Comparison of ENCODE assay signal across 24 cellular contexts in the genomic region with DNA sequence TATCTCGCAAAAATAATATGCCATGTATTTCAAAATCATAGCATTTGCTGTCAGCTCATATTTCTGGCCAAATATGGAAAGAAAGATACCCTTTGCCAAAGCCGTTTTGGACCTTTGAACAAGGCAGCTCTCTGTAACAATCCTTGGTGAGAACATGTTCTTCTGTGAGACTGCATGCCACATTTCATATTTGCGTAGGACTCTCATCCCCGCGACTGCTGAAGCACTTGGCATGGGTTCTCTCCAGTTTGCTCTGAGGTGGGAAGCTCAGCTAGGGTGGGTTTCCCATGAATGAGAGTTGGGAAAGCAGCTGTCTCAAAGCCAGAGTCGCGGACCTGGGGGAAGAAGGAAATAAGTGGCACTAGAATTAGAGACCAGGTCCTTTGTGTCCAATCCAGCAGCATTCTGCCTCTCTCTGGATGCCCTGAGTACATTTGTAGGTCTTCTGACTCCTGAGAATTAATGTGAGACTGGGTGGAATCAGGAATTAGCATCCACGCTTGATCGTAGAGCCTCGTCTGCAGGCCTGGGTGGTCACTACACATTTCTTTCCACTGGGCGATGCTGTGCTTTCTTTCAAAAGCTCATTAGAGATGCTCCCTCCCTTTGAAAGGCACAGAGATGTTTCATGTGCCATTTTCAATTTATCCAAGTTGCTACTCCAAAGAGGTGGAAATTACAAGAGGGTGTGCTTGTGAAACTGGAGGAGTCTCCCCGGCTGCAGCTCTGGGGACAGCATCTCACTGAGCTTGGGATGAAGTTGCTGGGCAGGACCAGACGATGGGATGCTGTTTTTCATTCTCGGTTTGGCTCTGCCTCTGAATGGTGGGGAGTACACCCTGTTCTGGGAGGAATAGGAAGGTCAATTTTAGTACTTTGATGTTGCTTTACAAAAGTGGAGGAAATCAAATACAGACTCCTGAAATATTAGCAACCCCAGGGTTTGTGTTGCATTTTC.
DNase-seq lines count a peak whose midpoint lies in the region; ATAC-seq and TF ChIP-seq lines count a peak whose summit lies in the region.
"Had no signal": no experiment of that assay in that cellular context is flagged by ENCODE, and none has a peak within 500 bp of the region (broad histone marks: within the 10 kb centered on the region; RNA-seq: fewer than 3 reads in every experiment).

No MANE protein-coding gene starts in this region.

- no peaks in the 10 kb centered on the region for H3K9me3 Mint-ChIP-seq in activated CD4-positive, alpha-beta T cell treated with anti-CD3 and anti-CD28 coated beads, Interleukin-2, amount 10 ng/mL, durations not matched to agents 7 days and 5 days
- H3K9me3 Mint-ChIP-seq: activated naive CD4-positive, alpha-beta T cell treated with anti-CD3 and anti-CD28 coated beads, Interleukin-2, amount 10 ng/mL, durations not matched to agents 7 days and 5 days; central memory CD8-positive, alpha-beta T cell; mesothelial cell of epicardium; naive thymus-derived CD8-positive, alpha-beta T cell had no signal

- H3K18ac ChIP-seq in trophoblast cell (ENCODE audit: low read length) = no peak overlapping the region

- no peak overlapping the region for H3K4ac ChIP-seq in trophoblast cell (ENCODE audit: low read depth, low read length)

- no peaks in the 10 kb centered on the region for H3K79me2 ChIP-seq in trophoblast cell (ENCODE audit: control insufficient read depth, insufficient read depth, low read length, poor library complexity)

- peaks cover 0 to 25% of the 10 kb centered on the region in 2 donors for H3K4me1 ChIP-seq in right atrium auricular region
- H3K4me1 ChIP-seq in heart left ventricle = peaks cover 0 to 22% (median 13%) of the 10 kb centered on the region in 12 donors
- peaks cover 17 to 32% of the 10 kb centered on the region in 2 experiments for H3K4me1 ChIP-seq in trophoblast cell (ENCODE audit: control insufficient read depth in 1 of 2, insufficient read depth in 2 of 2, low read length in 2 of 2)

- peak overlapping the region; percentile 17 for H2BK5ac ChIP-seq in trophoblast cell (ENCODE audit: low read depth, low read length, poor library complexity)

- peak overlapping the region; percentile 47 for H2BK12ac ChIP-seq in trophoblast cell (ENCODE audit: low read length)

- no peak overlapping the region for H4K8ac ChIP-seq in trophoblast cell (ENCODE audit: low read depth, low read length)

- H3K4me1 Mint-ChIP-seq in activated CD4-positive, alpha-beta T cell treated with anti-CD3 and anti-CD28 coated beads, Interleukin-2, amount 10 ng/mL, durations not matched to agents 7 days and 5 days = no peaks in the 10 kb centered on the region
- H3K4me1 Mint-ChIP-seq: activated naive CD4-positive, alpha-beta T cell treated with anti-CD3 and anti-CD28 coated beads, Interleukin-2, amount 10 ng/mL, durations not matched to agents 7 days and 5 days; central memory CD8-positive, alpha-beta T cell had no signal

- TF ChIP-seq CTCF in right atrium auricular region (IDR thresholded peaks at IDR 0.05) (no peak), heart left ventricle (IDR thresholded peaks at IDR 0.05) (peak in 2 of 12 donors; percentile 11 to 14)

- H3K23ac ChIP-seq in trophoblast cell (ENCODE audit: low read length) = no peak overlapping the region

- POLR2A ChIA-PET in activated CD4-positive, alpha-beta T cell treated with anti-CD3 and anti-CD28 coated beads, Interleukin-2, amount 10 ng/mL, durations not matched to agents 7 days and 5 days (lab: Charles Lee) = no interaction called here

- peaks cover 22% of the 10 kb centered on the region for H3K27me3 Mint-ChIP-seq in activated CD4-positive, alpha-beta T cell treated with anti-CD3 and anti-CD28 coated beads, Interleukin-2, amount 10 ng/mL, durations not matched to agents 7 days and 5 days

- CTCF ChIA-PET in activated CD4-positive, alpha-beta T cell treated with anti-CD3 and anti-CD28 coated beads, Interleukin-2, amount 10 ng/mL, durations not matched to agents 7 days and 5 days (lab: Charles Lee) = interaction anchor here (0.6 to 1.4 kb wide), 3 partner anchors 13 to 201 kb away, joined by 3 to 5 read pairs (median 3); no protein-coding TSS in a partner anchor

- DNase-seq in Right ventricle myocardium superior (no peak), right atrium auricular region (ENCODE audit: low spot score) (no peak), heart left ventricle (no peak), trophoblast cell (no peak), SIG-M5 (lab: John Stamatoyannopoulos, UW) (no peak)
- no peak for DNase-seq in activated CD4-positive, alpha-beta T cell treated with anti-CD3 and anti-CD28 coated beads, Interleukin-2, amount 10 ng/mL, durations not matched to agents 7 days and 5 days
- DNase-seq in central memory CD4-positive, alpha-beta T cell = no peak
- DNase-seq: activated CD4-positive, alpha-beta T cell treated with anti-CD3 and anti-CD28 coated beads for 4 hours; activated naive CD4-positive, alpha-beta T cell treated with anti-CD3 and anti-CD28 coated beads, Interleukin-2, amount 10 ng/mL, durations not matched to agents 7 days and 5 days; activated T-cell treated with anti-CD3 and anti-CD28 coated beads, Interleukin-2, amount 50 U/mL, for 48 hours; GF-D8; Karpas-422; naive thymus-derived CD8-positive, alpha-beta T cell; NCI-H187; right lobe of liver; RPMI8226; stimulated activated CD8-positive, alpha-beta memory T cell treated with anti-CD3 and anti-CD28 coated beads, Interleukin-4, amount 100 ng/mL, for 48 hours; T-helper 17 cell had no signal

- H3K4me3 Mint-ChIP-seq in activated CD4-positive, alpha-beta T cell treated with anti-CD3 and anti-CD28 coated beads, Interleukin-2, amount 10 ng/mL, durations not matched to agents 7 days and 5 days = no peak overlapping the region
- H3K4me3 Mint-ChIP-seq: activated naive CD4-positive, alpha-beta T cell treated with anti-CD3 and anti-CD28 coated beads, Interleukin-2, amount 10 ng/mL, durations not matched to agents 7 days and 5 days; central memory CD8-positive, alpha-beta T cell; mesothelial cell of epicardium; naive thymus-derived CD8-positive, alpha-beta T cell; T-helper 17 cell had no signal

- H2AK5ac ChIP-seq in trophoblast cell (ENCODE audit: low read length) = no peak overlapping the region

- H3K9me3 ChIP-seq in right atrium auricular region (no peaks in the 10 kb centered on the region), heart left ventricle (no peaks in the 10 kb centered on the region), trophoblast cell (ENCODE audit: insufficient read depth, low read depth, low read length) (no peaks in the 10 kb centered on the region)
- H3K9me3 ChIP-seq: BE2C, right lobe of liver, SK-N-SH, upper lobe of left lung had no signal

- no peaks in the 10 kb centered on the region for H3K36me3 Mint-ChIP-seq in activated CD4-positive, alpha-beta T cell treated with anti-CD3 and anti-CD28 coated beads, Interleukin-2, amount 10 ng/mL, durations not matched to agents 7 days and 5 days (ENCODE audit: low read depth)
- H3K36me3 Mint-ChIP-seq: activated naive CD4-positive, alpha-beta T cell treated with anti-CD3 and anti-CD28 coated beads, Interleukin-2, amount 10 ng/mL, durations not matched to agents 7 days and 5 days; mesothelial cell of epicardium had no signal

- H3K27me3 ChIP-seq in right atrium auricular region (no peaks in the 10 kb centered on the region), heart left ventricle (peaks cover 0 to 2% (median 0%) of the 10 kb centered on the region in 9 donors), trophoblast cell (ENCODE audit: insufficient read depth, low read length) (no peaks in the 10 kb centered on the region)
- H3K27me3 ChIP-seq: BE2C, right lobe of liver, upper lobe of left lung had no signal

- no peak overlapping the region for H3K9ac ChIP-seq in trophoblast cell (ENCODE audit: low read length)
- H3K9ac ChIP-seq: SK-N-SH had no signal

- no peak for TF ChIP-seq POLR2A in heart left ventricle (IDR thresholded peaks at IDR 0.05)

- 62 to 76% (median 69%) methylated on average over 14 of the region's 14 CpGs for WGBS in heart left ventricle, 4 donors
- WGBS in trophoblast cell (ENCODE audit: extremely low coverage, insufficient coverage, insufficient read length) = no CpG with 5 or more reads among the region's 14 CpGs

- intact Hi-C loops in Right ventricle myocardium superior (cut with DNase I) (no loop called here), heart left ventricle (cut with DNase I) (loop anchor here in 4 of 10 donors (10.0 kb wide), 2 partner anchors 113 to 197 kb away; partner anchors contain the start of gene GADD45G (in 3 of the 4))

- H4K12ac ChIP-seq in trophoblast cell (ENCODE audit: low read depth, low read length) = no peak overlapping the region

- H3K4me2 ChIP-seq in trophoblast cell (ENCODE audit: low read length) = no peak overlapping the region
- H3K4me2 ChIP-seq: SK-N-SH had no signal

- ATAC-seq in Right ventricle myocardium superior (ENCODE audit: poor library complexity) (peak; percentile 51), heart left ventricle (peak; percentile 8 to 48 (median 32)), GM21360 (IDR thresholded peaks at IDR 0.05; ENCODE audit: unreplicated experiment) (no peak)
- ATAC-seq: naive thymus-derived CD8-positive, alpha-beta T cell; T-helper 17 cell had no signal

- H2AFZ ChIP-seq in trophoblast cell (ENCODE audit: insufficient read depth, low read length, poor library complexity) = no peak overlapping the region

- no peaks in the 10 kb centered on the region for H3K36me3 ChIP-seq in right atrium auricular region
- H3K36me3 ChIP-seq in heart left ventricle = no peaks in the 10 kb centered on the region
- H3K36me3 ChIP-seq in trophoblast cell (ENCODE audit: control insufficient read depth in 1 of 2, insufficient read depth in 2 of 2, low read length in 2 of 2) = no peaks in the 10 kb centered on the region
- H3K36me3 ChIP-seq: BE2C, right lobe of liver, upper lobe of left lung had no signal

- H2BK120ac ChIP-seq in trophoblast cell (ENCODE audit: insufficient read depth, low read length, poor library complexity) = peak overlapping the region; percentile 54

- H4K91ac ChIP-seq in trophoblast cell (ENCODE audit: low read depth, low read length) = peak overlapping the region; percentile 13

- H3K27ac Mint-ChIP-seq in activated CD4-positive, alpha-beta T cell treated with anti-CD3 and anti-CD28 coated beads, Interleukin-2, amount 10 ng/mL, durations not matched to agents 7 days and 5 days = no peak overlapping the region
- H3K27ac Mint-ChIP-seq: activated naive CD4-positive, alpha-beta T cell treated with anti-CD3 and anti-CD28 coated beads, Interleukin-2, amount 10 ng/mL, durations not matched to agents 7 days and 5 days; mesothelial cell of epicardium; naive thymus-derived CD8-positive, alpha-beta T cell; T-helper 17 cell had no signal

- no peak overlapping the region for H3K14ac ChIP-seq in trophoblast cell (ENCODE audit: low read length)

- H3K79me1 ChIP-seq in trophoblast cell (ENCODE audit: low read length) = peaks cover 25% of the 10 kb centered on the region

- H3K27ac ChIP-seq in right atrium auricular region (peak overlapping the region in 1 of 2 donors; percentile 19), heart left ventricle (no peak overlapping the region), trophoblast cell (ENCODE audit: low read depth, low read length) (no peak overlapping the region)
- H3K27ac ChIP-seq: upper lobe of left lung had no signal

- H3K4me3 ChIP-seq in right atrium auricular region (no peak overlapping the region), heart left ventricle (no peak overlapping the region), trophoblast cell (ENCODE audit: low read depth, low read length) (no peak overlapping the region)
- H3K4me3 ChIP-seq: right lobe of liver, upper lobe of left lung had no signal
